In genomic region chr2:219399716-219400478, GRCh38 we compare ENCODE assay signal across 1 cellular context.
TF ChIP-seq lines count a peak whose summit lies in the region.

No MANE protein-coding gene starts in this region.

TF ChIP-seq in HEK293, 187 proteins besides CTCF, POLR2A, EP300 and RAD21 (continued from another document and continues in another):
- no peak for TF ChIP-seq ZNF521 (tag by site-specific recombination; IDR thresholded peaks at IDR 0.05)
- no peak for TF ChIP-seq ZNF10 (tag by site-specific recombination; IDR thresholded peaks at IDR 0.05)
- no peak for TF ChIP-seq AEBP2 (tag by site-specific recombination; IDR thresholded peaks at IDR 0.05; ENCODE audit: borderline replicate concordance)
- TF ChIP-seq ZNF366 (tag by site-specific recombination; conservative IDR thresholded peaks at IDR 0.05): 0 out of 2 replicates have a peak, but pooled peaks have one; percentile 26
- no peak for TF ChIP-seq ZNF785 (tag by site-specific recombination; IDR thresholded peaks at IDR 0.05)
- TF ChIP-seq ZNF585B (tag by site-specific recombination; IDR thresholded peaks at IDR 0.05): no peak
- no peak for TF ChIP-seq ZNF24 (tag by site-specific recombination; IDR thresholded peaks at IDR 0.05)
- TF ChIP-seq ZNF571 (tag by site-specific recombination; IDR thresholded peaks at IDR 0.05): no peak
- TF ChIP-seq WT1 (tag by site-specific recombination; IDR thresholded peaks at IDR 0.05): peak; percentile 85
- no peak for TF ChIP-seq ZNF529 (tag by site-specific recombination; IDR thresholded peaks at IDR 0.05; ENCODE audit: insufficient replicate concordance)
- TF ChIP-seq GLIS1 (tag by site-specific recombination; IDR thresholded peaks at IDR 0.05): peak; percentile 47; the same call in 1 of the 2 replicates
- no peak for TF ChIP-seq REST (tag by site-specific recombination; IDR thresholded peaks at IDR 0.05)
- no peak for TF ChIP-seq REPIN1 (tag by site-specific recombination; IDR thresholded peaks at IDR 0.05; ENCODE audit: low read depth)
- TF ChIP-seq ZNF623 (tag by site-specific recombination; IDR thresholded peaks at IDR 0.05): no peak
- TF ChIP-seq ZXDB (tag by site-specific recombination; IDR thresholded peaks at IDR 0.05): no peak
- TF ChIP-seq ZNF155 (tag by site-specific recombination; IDR thresholded peaks at IDR 0.05): no peak
- no peak for TF ChIP-seq KLF1 (tag by site-specific recombination; IDR thresholded peaks at IDR 0.05)
- no peak for TF ChIP-seq ZNF473 (tag by site-specific recombination; IDR thresholded peaks at IDR 0.05)
- no peak for TF ChIP-seq ZFP37 (tag by site-specific recombination; IDR thresholded peaks at IDR 0.05)
- TF ChIP-seq ZNF629 (tag by site-specific recombination; IDR thresholded peaks at IDR 0.05): peak; percentile 73
- peak; percentile 56 for TF ChIP-seq ZBTB21 (tag by site-specific recombination; IDR thresholded peaks at IDR 0.05)
- TF ChIP-seq IKZF3 (tag by site-specific recombination; IDR thresholded peaks at IDR 0.05): no peak
- TF ChIP-seq ZNF140 (tag by site-specific recombination; IDR thresholded peaks at IDR 0.05): no peak
- TF ChIP-seq KLF10 (tag by site-specific recombination; IDR thresholded peaks at IDR 0.05): no peak
- TF ChIP-seq ZNF211 (tag by site-specific recombination; IDR thresholded peaks at IDR 0.05; ENCODE audit: low read depth): no peak
- no peak for TF ChIP-seq TRIM28 (IDR thresholded peaks at IDR 0.05; ENCODE audit: borderline replicate concordance, low read length)
- no peak for TF ChIP-seq ZNF138 (tag by site-specific recombination; IDR thresholded peaks at IDR 0.05; ENCODE audit: borderline replicate concordance)
- no peak for TF ChIP-seq ZNF394 (tag by site-specific recombination; IDR thresholded peaks at IDR 0.05; ENCODE audit: borderline replicate concordance)
- TF ChIP-seq MYNN (tag by site-specific recombination; IDR thresholded peaks at IDR 0.05; ENCODE audit: borderline replicate concordance): no peak
- peak; percentile 46; the same call in 1 of the 2 replicates for TF ChIP-seq ZBTB8A (tag by site-specific recombination; IDR thresholded peaks at IDR 0.05)
- TF ChIP-seq RBAK (tag by site-specific recombination; IDR thresholded peaks at IDR 0.05): no peak
- 0 out of 2 replicates have a peak, but pooled peaks have one; percentile 22 for TF ChIP-seq ZNF600 (tag by site-specific recombination; IDR thresholded peaks at IDR 0.05)
- peak; percentile 86 for TF ChIP-seq ZNF664 (tag by site-specific recombination; IDR thresholded peaks at IDR 0.05)
- no peak for TF ChIP-seq ZNF324 (tag by site-specific recombination; IDR thresholded peaks at IDR 0.05)
- no peak for TF ChIP-seq ZNF513 (tag by site-specific recombination; IDR thresholded peaks at IDR 0.05)
- no peak for TF ChIP-seq ZNF544 (tag by site-specific recombination; IDR thresholded peaks at IDR 0.05)
- TF ChIP-seq ZBTB20 (tag by site-specific recombination; IDR thresholded peaks at IDR 0.05): 0 out of 2 replicates have a peak, but pooled peaks have one; percentile 20
- no peak for TF ChIP-seq PBX3 (CRISPR knock-in tag; IDR thresholded peaks at IDR 0.05)
- peak; percentile 41; the same call in 1 of the 2 replicates for TF ChIP-seq KLF17 (tag by site-specific recombination; IDR thresholded peaks at IDR 0.05)
- TF ChIP-seq ZNF830 (tag by site-specific recombination; IDR thresholded peaks at IDR 0.05; ENCODE audit: low read depth): no peak
- no peak for TF ChIP-seq ZBTB26 (tag by site-specific recombination; optimal IDR thresholded peaks at IDR 0.05)
- peak; percentile 70 for TF ChIP-seq ATF2 (tag by site-specific recombination; IDR thresholded peaks at IDR 0.05; ENCODE audit: low read depth)
- TF ChIP-seq ZNF148 (tag by site-specific recombination; IDR thresholded peaks at IDR 0.05; ENCODE audit: borderline replicate concordance): no peak
- no peak for TF ChIP-seq ZBTB1 (tag by site-specific recombination; IDR thresholded peaks at IDR 0.05)
- no peak for TF ChIP-seq ZNF704 (tag by site-specific recombination; IDR thresholded peaks at IDR 0.05)
- no peak for TF ChIP-seq ZNF426 (tag by site-specific recombination; IDR thresholded peaks at IDR 0.05)
- no peak for TF ChIP-seq ZNF791 (tag by site-specific recombination; IDR thresholded peaks at IDR 0.05)
- no peak for TF ChIP-seq ZNF449 (tag by site-specific recombination; IDR thresholded peaks at IDR 0.05)
- TF ChIP-seq EGR2 (tag by site-specific recombination; IDR thresholded peaks at IDR 0.05; ENCODE audit: low read depth): no peak
